11 cellular contexts compared by ENCODE assay signal in the genomic region with DNA sequence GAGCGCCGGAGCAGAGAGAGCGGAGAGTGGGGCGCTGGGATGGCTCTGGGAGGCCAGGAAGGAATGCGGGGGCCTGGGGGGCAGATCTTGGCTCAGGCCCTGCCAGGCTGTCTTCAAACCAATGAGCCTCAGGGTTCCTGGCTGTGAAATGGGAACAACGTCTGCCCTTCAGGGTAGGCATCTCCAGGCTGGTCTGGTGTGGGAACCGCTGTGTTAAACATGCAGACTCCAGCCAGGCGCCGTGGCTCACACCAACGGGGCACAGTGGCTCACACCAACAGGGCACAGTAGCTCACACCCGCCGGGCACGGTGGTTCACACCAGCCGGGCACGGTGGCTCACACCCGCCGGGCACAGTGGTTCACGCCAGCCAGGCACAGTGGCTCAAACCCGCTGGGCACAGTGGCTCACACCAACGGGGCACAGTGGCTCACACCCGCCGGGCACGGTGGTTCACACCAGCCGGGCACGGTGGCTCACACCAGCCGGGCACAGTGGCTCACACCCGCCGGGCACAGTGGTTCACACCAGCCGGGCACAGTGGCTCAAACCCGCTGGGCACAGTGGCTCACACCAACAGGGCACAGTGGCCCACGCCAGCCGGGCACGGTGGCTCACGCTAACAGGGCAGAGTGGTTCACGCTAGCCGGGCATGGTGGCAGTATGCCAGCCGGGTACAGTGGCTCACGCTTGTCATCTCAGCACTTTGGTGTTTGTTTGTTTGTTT. TPM values are rescaled to one million over a fixed set of nuclear protein-coding genes. Genes with fewer than 3 reads are reported as not detected.
DNase-seq lines count a peak whose midpoint lies in the region; ATAC-seq, FAIRE-seq and TF ChIP-seq lines count a peak whose summit lies in the region.
"Had no signal": no experiment of that assay in that cellular context is flagged by ENCODE, and none has a peak within 500 bp of the region (broad histone marks: within the 10 kb centered on the region; RNA-seq: fewer than 3 reads in every experiment).

No MANE protein-coding gene starts in this region.

- no peak for TF ChIP-seq CTCF in stomach (IDR thresholded peaks at IDR 0.05)
- no peak for TF ChIP-seq CTCF in D721Med (IDR thresholded peaks at IDR 0.05; ENCODE audit: insufficient read depth, missing control alignments)

- no peaks in the 10 kb centered on the region for H3K9me3 Mint-ChIP-seq in activated T-cell treated with anti-CD3 and anti-CD28 coated beads, Interleukin-2, amount 50 U/mL, for 4 hours
- H3K9me3 Mint-ChIP-seq: mesothelial cell of epicardium had no signal

- H3K36me3 ChIP-seq in iPS-15b (ENCODE audit: control insufficient read depth, insufficient read depth, low read length) (no peaks in the 10 kb centered on the region), stomach (no peaks in the 10 kb centered on the region)

- no peaks in the 10 kb centered on the region for H3K36me3 Mint-ChIP-seq in activated T-cell treated with anti-CD3 and anti-CD28 coated beads, Interleukin-2, amount 50 U/mL, for 4 hours (ENCODE audit: insufficient read depth)
- H3K36me3 Mint-ChIP-seq: mesothelial cell of epicardium had no signal

- no peak overlapping the region for H3K4me3 Mint-ChIP-seq in activated T-cell treated with anti-CD3 and anti-CD28 coated beads, Interleukin-2, amount 50 U/mL, for 4 hours
- H3K4me3 Mint-ChIP-seq: mesothelial cell of epicardium had no signal

- H3K27ac ChIP-seq in angular gyrus (ENCODE audit: low read depth, low read length) (peak overlapping the region; percentile 17), stomach (no peak overlapping the region)
- H3K27ac ChIP-seq: 22Rv1 had no signal

- no peaks in the 10 kb centered on the region for H3K4me1 Mint-ChIP-seq in activated T-cell treated with anti-CD3 and anti-CD28 coated beads, Interleukin-2, amount 50 U/mL, for 4 hours (ENCODE audit: low read depth)
- H3K4me1 Mint-ChIP-seq: mesothelial cell of epicardium had no signal

- no peak for TF ChIP-seq EP300 in stomach (IDR thresholded peaks at IDR 0.05)

- H3K9me3 ChIP-seq in iPS-15b (ENCODE audit: control insufficient read depth, insufficient read depth, low read length) (no peaks in the 10 kb centered on the region), stomach (no peaks in the 10 kb centered on the region)

- H3K27me3 ChIP-seq in iPS-15b (ENCODE audit: control insufficient read depth, insufficient read depth, low read length), result no peaks in the 10 kb centered on the region
- peaks cover 0 to 63% (median 43%) of the 10 kb centered on the region in 3 donors for H3K27me3 ChIP-seq in stomach

- DNase-seq in DMS53 (lab: John Stamatoyannopoulos, UW) (peak; percentile 40), DMS53 treated with DMSO at 0.1 percent for 48 hours (lab: John Stamatoyannopoulos, UW; ENCODE audit: unreplicated experiment) (no peak), stomach (no peak), D721Med (ENCODE audit: insufficient read length, low spot score) (no peak)
- no peak for DNase-seq in activated T-cell treated with anti-CD3 and anti-CD28 coated beads, Interleukin-2, amount 50 U/mL, for 4 hours

- H3K4me1 ChIP-seq in iPS-15b (ENCODE audit: control insufficient read depth, insufficient read depth, low read length) (no peaks in the 10 kb centered on the region), stomach (peaks cover 10 to 14% (median 12%) of the 10 kb centered on the region in 4 donors)

- no peak for TF ChIP-seq POLR2A in stomach (IDR thresholded peaks at IDR 0.05)

- 29 to 80% (median 77%) methylated on average over 7 to 38 of the region's 38 CpGs for WGBS in stomach, 5 donors

- no peak for FAIRE-seq in D721Med (lab: Jason Lieb, UNC)
- FAIRE-seq: small intestine had no signal

- intact Hi-C loops in stomach (cut with DNase I; ENCODE audit: low total_unique reads), result no loop called here

- H3K4me3 ChIP-seq in iPS-15b (ENCODE audit: low read depth, low read length), result peak overlapping the region; percentile 54
- peak overlapping the region; percentile 22 to 40 (median 35) for H3K4me3 ChIP-seq in stomach

- H3K27me3 Mint-ChIP-seq in activated T-cell treated with anti-CD3 and anti-CD28 coated beads, Interleukin-2, amount 50 U/mL, for 4 hours (ENCODE audit: low read depth), result peaks cover 33% of the 10 kb centered on the region

- no peak overlapping the region for H3K9ac ChIP-seq in iPS-15b (ENCODE audit: low read depth, low read length)

- no peak for ATAC-seq in HG02798 (IDR thresholded peaks at IDR 0.05; ENCODE audit: poor library complexity, unreplicated experiment)
- ATAC-seq in activated T-cell treated with anti-CD3 and anti-CD28 coated beads, Interleukin-2, amount 50 U/mL, for 4 hours, result no peak

RNA-seq across cellular contexts. Expression of a gene that starts 40.1 kb away (rescaled TPM):
- 10 to 100 TPM in 1 of 5 donors, under 1 TPM in 1, not detected in 3; 0.55 to 21.1 TPM for total RNA-seq in stomach
- polyA plus RNA-seq in stomach, result under 1 TPM in 1 of 3 donors, not detected in 2; 0.15 TPM
- not detected for total RNA-seq in activated T-cell treated with anti-CD3 and anti-CD28 coated beads, Interleukin-2, amount 50 U/mL, for 4 hours

RNA-seq across cellular contexts. Expression of a gene that starts 50.4 kb away (rescaled TPM):
- total RNA-seq in stomach, result 100 to 1,000 TPM in 2 of 5 donors, 10 to 100 TPM in 2, 1 to 10 TPM in 1; 6.2 to 240 (median 23.7) TPM
- 100 to 1,000 TPM in 1 of 3 donors, 10 to 100 TPM in 2; 75.8 to 102 (median 80.3) TPM for polyA plus RNA-seq in stomach
- 100 to 1,000 TPM; 189 to 199 (median 194) TPM for total RNA-seq in activated T-cell treated with anti-CD3 and anti-CD28 coated beads, Interleukin-2, amount 50 U/mL, for 4 hours

RNA-seq across cellular contexts. Expression of a gene that starts 56.6 kb away (rescaled TPM):
- 100 to 1,000 TPM; 250 to 520 (median 327) TPM for total RNA-seq in stomach
- 100 to 1,000 TPM; 307 to 686 (median 385) TPM for polyA plus RNA-seq in stomach
- total RNA-seq in activated T-cell treated with anti-CD3 and anti-CD28 coated beads, Interleukin-2, amount 50 U/mL, for 4 hours, result 100 to 1,000 TPM; 269 to 294 (median 285) TPM

RNA-seq across cellular contexts. Expression of a gene that starts 58.0 kb away (rescaled TPM):
- 100 to 1,000 TPM in 3 of 5 donors, 10 to 100 TPM in 2; 31.6 to 217 (median 102) TPM for total RNA-seq in stomach
- polyA plus RNA-seq in stomach, result 100 to 1,000 TPM; 107 to 169 (median 138) TPM
- total RNA-seq in activated T-cell treated with anti-CD3 and anti-CD28 coated beads, Interleukin-2, amount 50 U/mL, for 4 hours, result 100 to 1,000 TPM; 124 to 142 (median 137) TPM
